13 cellular contexts compared by ENCODE assay signal in the genomic region with DNA sequence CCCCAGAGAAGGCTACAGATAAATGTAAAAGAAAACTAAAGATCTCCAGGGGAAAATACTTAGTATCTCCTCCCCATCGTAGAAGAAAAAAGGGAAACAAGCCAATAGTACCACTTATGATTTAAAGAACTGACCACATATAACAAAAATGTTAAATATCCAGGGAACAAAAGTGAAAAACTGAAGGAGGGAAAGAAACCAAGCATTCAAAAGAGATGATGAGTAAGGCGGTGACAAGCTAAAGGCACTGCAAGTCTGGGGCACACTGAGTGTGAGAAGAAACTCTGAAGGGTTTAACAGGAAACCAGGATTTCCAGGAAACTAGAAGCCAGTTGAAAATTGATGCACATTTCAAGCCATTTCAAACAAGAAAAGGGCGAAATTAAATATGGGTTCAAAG.
A peak's percentile ranks its signal among the peaks of the same experiment; 100 is the strongest.
DNase-seq lines count a peak whose midpoint lies in the region; ATAC-seq and TF ChIP-seq lines count a peak whose summit lies in the region.
"Had no signal": no experiment of that assay in that cellular context is flagged by ENCODE, and none has a peak within 500 bp of the region (broad histone marks: within the 10 kb centered on the region; RNA-seq: fewer than 3 reads in every experiment).

No MANE protein-coding gene starts in this region.

- TF ChIP-seq CTCF in RWPE2 (IDR thresholded peaks at IDR 0.05; ENCODE audit: poor library complexity, severe bottlenecking) (no peak), fibroblast of mammary gland (conservative IDR thresholded peaks at IDR 0.05; ENCODE audit: control insufficient read depth, insufficient read depth, low read depth, low read length) (no peak), suprapubic skin (IDR thresholded peaks at IDR 0.05) (no peak)

- no peak overlapping the region for H3K4me3 ChIP-seq in RWPE2 (ENCODE audit: severe bottlenecking)
- H3K4me3 ChIP-seq in fibroblast of mammary gland (ENCODE audit: control insufficient read depth, low read depth, low read length), result no peak overlapping the region
- H3K4me3 ChIP-seq in suprapubic skin, result no peak overlapping the region
- no peak overlapping the region for H3K4me3 ChIP-seq in H7 (ENCODE audit: insufficient read depth, low read depth, low read length)
- H3K4me3 ChIP-seq: cardiac muscle cell, lung had no signal

- CTCF ChIA-PET in activated CD8-positive, alpha-beta memory T cell treated with anti-CD3 and anti-CD28 coated beads, Interleukin-2, amount 10 ng/mL, durations not matched to agents 7 days and 5 days (lab: Charles Lee), result interaction anchor here (0.6 kb wide), 1 partner anchor 960 kb away, joined by 4 read pairs; no protein-coding TSS in a partner anchor

- WGBS in suprapubic skin, result 72% methylated on average over 3 of the region's 3 CpGs

- H3K27me3 Mint-ChIP-seq in activated CD8-positive, alpha-beta memory T cell treated with anti-CD3 and anti-CD28 coated beads, Interleukin-2, amount 10 ng/mL, durations not matched to agents 7 days and 5 days, result no peaks in the 10 kb centered on the region
- H3K27me3 Mint-ChIP-seq: T-cell had no signal

- peak overlapping the region; percentile 20 for H3K27ac Mint-ChIP-seq in activated CD8-positive, alpha-beta memory T cell treated with anti-CD3 and anti-CD28 coated beads, Interleukin-2, amount 10 ng/mL, durations not matched to agents 7 days and 5 days
- H3K27ac Mint-ChIP-seq: activated T-helper 1 cell treated with anti-CD3 and anti-CD28 coated beads, Interleukin-12 subunit alpha, Interleukin-12 subunit beta, Interleukin-2, Interleukin-4 antibody, amounts not matched to agents 30 ng/mL and 10 ng/mL and 1 ng/mL, durations not matched to agents 14 hours and 24 hours and 36 hours; T-cell had no signal

- TF ChIP-seq POLR2A in suprapubic skin (IDR thresholded peaks at IDR 0.05), result no peak

- H3K27ac ChIP-seq in RWPE2 (ENCODE audit: poor library complexity, severe bottlenecking), result peak overlapping the region; percentile 26
- H3K27ac ChIP-seq in suprapubic skin, result peak overlapping the region; percentile 63
- H3K27ac ChIP-seq: cardiac muscle cell had no signal

- H3K4me3 Mint-ChIP-seq in activated CD8-positive, alpha-beta memory T cell treated with anti-CD3 and anti-CD28 coated beads, Interleukin-2, amount 10 ng/mL, durations not matched to agents 7 days and 5 days, result no peak overlapping the region
- H3K4me3 Mint-ChIP-seq: activated T-helper 1 cell treated with anti-CD3 and anti-CD28 coated beads, Interleukin-12 subunit alpha, Interleukin-12 subunit beta, Interleukin-2, Interleukin-4 antibody, amounts not matched to agents 30 ng/mL and 10 ng/mL and 1 ng/mL, durations not matched to agents 14 hours and 24 hours and 36 hours; T-cell had no signal

- no peak for TF ChIP-seq EP300 in suprapubic skin (IDR thresholded peaks at IDR 0.05)

- peaks cover 4% of the 10 kb centered on the region for H3K36me3 Mint-ChIP-seq in activated CD8-positive, alpha-beta memory T cell treated with anti-CD3 and anti-CD28 coated beads, Interleukin-2, amount 10 ng/mL, durations not matched to agents 7 days and 5 days
- H3K36me3 Mint-ChIP-seq: T-cell had no signal

- no peaks in the 10 kb centered on the region for H3K36me3 ChIP-seq in RWPE2 (ENCODE audit: low read depth)
- H3K36me3 ChIP-seq in suprapubic skin, result no peaks in the 10 kb centered on the region
- no peaks in the 10 kb centered on the region for H3K36me3 ChIP-seq in H7 (replicated peaks; ENCODE audit: control insufficient read depth, insufficient read depth, low read length)
- H3K36me3 ChIP-seq: cardiac muscle cell had no signal

- H3K4me1 Mint-ChIP-seq in activated CD8-positive, alpha-beta memory T cell treated with anti-CD3 and anti-CD28 coated beads, Interleukin-2, amount 10 ng/mL, durations not matched to agents 7 days and 5 days, result peaks cover 26% of the 10 kb centered on the region

- DNase-seq in activated CD8-positive, alpha-beta memory T cell treated with anti-CD3 and anti-CD28 coated beads, Interleukin-2, amount 10 ng/mL, durations not matched to agents 7 days and 5 days, result no peak
- DNase-seq in activated CD8-positive, alpha-beta memory T cell treated with anti-CD3 and anti-CD28 coated beads, Interleukin-2, amount 50 U/mL, for 48 hours, result no peak
- DNase-seq in RWPE2 (ENCODE audit: low spot score), result no peak
- DNase-seq in fibroblast of mammary gland (ENCODE audit: low read depth), result peak; percentile 75
- no peak for DNase-seq in suprapubic skin (ENCODE audit: low spot score in 2 of 2)
- no peak for DNase-seq in H7
- DNase-seq: hippocampal formation, T-cell had no signal

- no peak for ATAC-seq in activated CD8-positive, alpha-beta memory T cell treated with anti-CD3 and anti-CD28 coated beads, Interleukin-2, amount 10 ng/mL, durations not matched to agents 7 days and 5 days
- ATAC-seq in RWPE2 (ENCODE audit: low read depth), result no peak
- no peak for ATAC-seq in GM21447 (IDR thresholded peaks at IDR 0.05; ENCODE audit: unreplicated experiment)
- ATAC-seq in GM21423 (IDR thresholded peaks at IDR 0.05; ENCODE audit: unreplicated experiment), result no peak
- ATAC-seq: T-cell had no signal

- H3K4me1 ChIP-seq in RWPE2 (ENCODE audit: insufficient read depth, poor library complexity, severe bottlenecking) (peaks cover 34% of the 10 kb centered on the region), suprapubic skin (peaks cover 32% of the 10 kb centered on the region)

- H3K9me3 ChIP-seq in RWPE2 (ENCODE audit: severe bottlenecking) (no peaks in the 10 kb centered on the region), suprapubic skin (no peaks in the 10 kb centered on the region)

- no peaks in the 10 kb centered on the region for H3K9me3 Mint-ChIP-seq in activated CD8-positive, alpha-beta memory T cell treated with anti-CD3 and anti-CD28 coated beads, Interleukin-2, amount 10 ng/mL, durations not matched to agents 7 days and 5 days (ENCODE audit: low read depth)
- H3K9me3 Mint-ChIP-seq: activated T-helper 1 cell treated with anti-CD3 and anti-CD28 coated beads, Interleukin-12 subunit alpha, Interleukin-12 subunit beta, Interleukin-2, Interleukin-4 antibody, amounts not matched to agents 30 ng/mL and 10 ng/mL and 1 ng/mL, durations not matched to agents 14 hours and 24 hours and 36 hours; T-cell had no signal

- no peaks in the 10 kb centered on the region for H3K27me3 ChIP-seq in RWPE2 (ENCODE audit: insufficient read depth, poor library complexity, severe bottlenecking)
- H3K27me3 ChIP-seq in suprapubic skin, result no peaks in the 10 kb centered on the region
- no peaks in the 10 kb centered on the region for H3K27me3 ChIP-seq in H7 (ENCODE audit: control insufficient read depth, insufficient read depth, low read length)
- H3K27me3 ChIP-seq: cardiac muscle cell had no signal
